In genomic region chr22:33332538-33332937, GRCh38 we compare ENCODE assay signal across 23 cellular contexts.
DNase-seq lines count a peak whose midpoint lies in the region; ATAC-seq and TF ChIP-seq lines count a peak whose summit lies in the region.
"Had no signal": no experiment of that assay in that cellular context is flagged by ENCODE, and none has a peak within 500 bp of the region (broad histone marks: within the 10 kb centered on the region; RNA-seq: fewer than 3 reads in every experiment).

No MANE protein-coding gene starts in this region.

- CTCF ChIA-PET in Calu3 (lab: Charles Lee), result no interaction called here
- CTCF ChIA-PET in HEK293 (lab: Yijun Ruan, JAX), result interaction anchor here (0.6 kb wide), 2 partner anchors 10 to 13 kb away, joined by 4 read pairs; no protein-coding TSS in a partner anchor

- no peak overlapping the region for H3K4me2 ChIP-seq in MM.1S (ENCODE audit: low read depth, low read length)
- H3K4me2 ChIP-seq: KMS-11 had no signal

- peak; percentile 69 for ATAC-seq in left colon
- ATAC-seq in stimulated activated memory B cell treated with anti-CD40 and anti-IgM and Interleukin-4, amounts not matched to agents 10 μg/mL and 1 μg/mL and 100 μg/mL, for 72 hours, result no peak
- ATAC-seq: GM12878, T-helper 17 cell had no signal

- H3K27me3 Mint-ChIP-seq in Calu3 (ENCODE audit: unreplicated experiment), result no peaks in the 10 kb centered on the region
- no peaks in the 10 kb centered on the region for H3K27me3 Mint-ChIP-seq in stimulated activated memory B cell treated with anti-CD40 and anti-IgM and Interleukin-4, amounts not matched to agents 10 μg/mL and 1 μg/mL and 100 μg/mL, for 72 hours
- H3K27me3 Mint-ChIP-seq: activated naive CD4-positive, alpha-beta T cell treated with anti-CD3 and anti-CD28 coated beads, Interleukin-2, amount 10 ng/mL, durations not matched to agents 7 days and 5 days; T-helper 17 cell had no signal

- H3K36me3 ChIP-seq in HEK293 (ENCODE audit: control insufficient read depth in 2 of 2, insufficient read depth in 1 of 2, low read length in 2 of 2) (peaks cover 0 to 10% of the 10 kb centered on the region in 2 experiments; a peak in 2 of 3 replicates), MM.1S (replicated peaks; ENCODE audit: insufficient read depth, low read length) (no peaks in the 10 kb centered on the region)

- 0 out of 2 replicates have a peak, but pooled peaks cover 2% of the 10 kb centered on the region for H3K4me1 ChIP-seq in HEK293 (ENCODE audit: control insufficient read depth, insufficient read depth, low read length)
- H3K4me1 ChIP-seq in MM.1S (ENCODE audit: low read length), result no peaks in the 10 kb centered on the region

- H3K9me3 ChIP-seq in HEK293 (ENCODE audit: control insufficient read depth, insufficient read depth, low read depth, low read length) (no peaks in the 10 kb centered on the region), MM.1S (replicated peaks; ENCODE audit: insufficient read depth, low read length) (no peaks in the 10 kb centered on the region)
- H3K9me3 ChIP-seq: thoracic aorta had no signal

- POLR2A ChIA-PET in HEK293 (lab: Yijun Ruan, JAX), result no interaction called here

- H3K4me3 ChIP-seq in HEK293 (ENCODE audit: low read depth, low read length) (no peak overlapping the region), MM.1S (ENCODE audit: low read length) (no peak overlapping the region)
- H3K4me3 ChIP-seq: GM12878, SK-N-MC, thoracic aorta had no signal

- no peak overlapping the region for H3K9ac ChIP-seq in MM.1S (ENCODE audit: low read length)
- H3K9ac ChIP-seq: KMS-11 had no signal

- H2AFZ ChIP-seq in MM.1S (ENCODE audit: low read length), result no peak overlapping the region

- H3K79me2 ChIP-seq in MM.1S (ENCODE audit: low read length), result no peaks in the 10 kb centered on the region

- no peaks in the 10 kb centered on the region for H4K20me1 ChIP-seq in MM.1S (ENCODE audit: insufficient read depth, low read length)

- no peaks in the 10 kb centered on the region for H3F3A ChIP-seq in MM.1S (ENCODE audit: insufficient read depth, low read length)

- intact Hi-C loops in Calu3 (cut with micrococcal nuclease; ENCODE audit: unreplicated experiment), result no loop called here
- intact Hi-C loops in left colon (cut with DNase I, micrococcal nuclease), result no loop called here

- peaks cover 4% of the 10 kb centered on the region for H3K9me3 Mint-ChIP-seq in Calu3 (ENCODE audit: low read depth, unreplicated experiment)
- H3K9me3 Mint-ChIP-seq in stimulated activated memory B cell treated with anti-CD40 and anti-IgM and Interleukin-4, amounts not matched to agents 10 μg/mL and 1 μg/mL and 100 μg/mL, for 72 hours, result peaks cover 12% of the 10 kb centered on the region
- H3K9me3 Mint-ChIP-seq: neural crest cell had no signal

- peak overlapping the region; percentile 89 for H3K27ac Mint-ChIP-seq in Calu3 (ENCODE audit: unreplicated experiment)
- H3K27ac Mint-ChIP-seq in stimulated activated memory B cell treated with anti-CD40 and anti-IgM and Interleukin-4, amounts not matched to agents 10 μg/mL and 1 μg/mL and 100 μg/mL, for 72 hours, result no peak overlapping the region
- H3K27ac Mint-ChIP-seq: activated naive CD4-positive, alpha-beta T cell treated with anti-CD3 and anti-CD28 coated beads, Interleukin-2, amount 10 ng/mL, durations not matched to agents 7 days and 5 days; CD14-positive monocyte; T-helper 17 cell had no signal

- TF ChIP-seq CTCF in Calu3 (IDR thresholded peaks at IDR 0.05; ENCODE audit: unreplicated experiment), result no peak
- no peak for TF ChIP-seq CTCF in HEK293 (tag by site-specific recombination; IDR thresholded peaks at IDR 0.05)
- TF ChIP-seq CTCF in MM.1S (IDR thresholded peaks at IDR 0.05; ENCODE audit: low read length), result no peak

- peaks cover 26% of the 10 kb centered on the region for H3K36me3 Mint-ChIP-seq in Calu3 (ENCODE audit: insufficient read depth, unreplicated experiment)
- H3K36me3 Mint-ChIP-seq in stimulated activated memory B cell treated with anti-CD40 and anti-IgM and Interleukin-4, amounts not matched to agents 10 μg/mL and 1 μg/mL and 100 μg/mL, for 72 hours, result peaks cover 44% of the 10 kb centered on the region
- H3K36me3 Mint-ChIP-seq: activated naive CD4-positive, alpha-beta T cell treated with anti-CD3 and anti-CD28 coated beads, Interleukin-2, amount 10 ng/mL, durations not matched to agents 7 days and 5 days; CD14-positive monocyte had no signal

- no TSS peak for BruUV-seq in Calu3 (replicated peaks; lab: Mats Ljungman, UMichigan)

- H3K4me1 Mint-ChIP-seq in Calu3 (ENCODE audit: low read depth, unreplicated experiment), result peaks cover 99% of the 10 kb centered on the region
- peaks cover 16% of the 10 kb centered on the region for H3K4me1 Mint-ChIP-seq in stimulated activated memory B cell treated with anti-CD40 and anti-IgM and Interleukin-4, amounts not matched to agents 10 μg/mL and 1 μg/mL and 100 μg/mL, for 72 hours
- H3K4me1 Mint-ChIP-seq: activated naive CD4-positive, alpha-beta T cell treated with anti-CD3 and anti-CD28 coated beads, Interleukin-2, amount 10 ng/mL, durations not matched to agents 7 days and 5 days; CD14-positive monocyte; T-helper 17 cell had no signal

- no peak overlapping the region for H3K4me3 Mint-ChIP-seq in Calu3 (ENCODE audit: low read depth, unreplicated experiment)
- no peak overlapping the region for H3K4me3 Mint-ChIP-seq in stimulated activated memory B cell treated with anti-CD40 and anti-IgM and Interleukin-4, amounts not matched to agents 10 μg/mL and 1 μg/mL and 100 μg/mL, for 72 hours
- H3K4me3 Mint-ChIP-seq: activated naive CD4-positive, alpha-beta T cell treated with anti-CD3 and anti-CD28 coated beads, Interleukin-2, amount 10 ng/mL, durations not matched to agents 7 days and 5 days; CD14-positive monocyte; neural crest cell; T-helper 17 cell had no signal

- H3K9me2 ChIP-seq in MM.1S (replicated peaks; ENCODE audit: insufficient read depth, low read length), result no peaks in the 10 kb centered on the region

- no peaks in the 10 kb centered on the region for H3K27me3 ChIP-seq in MM.1S (replicated peaks; ENCODE audit: insufficient read depth, low read length)

- H3K27ac ChIP-seq in HEK293 (ENCODE audit: extremely low read depth, low read depth, low read length) (no peak overlapping the region), MM.1S (ENCODE audit: low read length) (no peak overlapping the region)
- H3K27ac ChIP-seq: KMS-11, SK-N-MC, thoracic aorta had no signal

- DNase-seq in Calu3 (no peak), NCI-H510A (lab: John Stamatoyannopoulos, UW) (peak; percentile 36), left colon (peak; percentile 50 to 60), activated gamma-delta T cell treated with Interleukin-2 at 50 U/mL for 16 hours (no peak), foreskin melanocyte (no peak), MM.1S (no peak)
- DNase-seq: activated CD4-positive, alpha-beta T cell treated with anti-CD3 and anti-CD28 coated beads for 4 hours; activated naive CD4-positive, alpha-beta T cell treated with anti-CD3 and anti-CD28 coated beads, Interleukin-2, amount 10 ng/mL, durations not matched to agents 7 days and 5 days; activated T-cell treated with anti-CD3 and anti-CD28 coated beads, Interleukin-2, amount 50 U/mL, for 48 hours; anterior cingulate cortex; caudate nucleus; dermis blood vessel endothelial cell; DND-41; NCI-H446; T-helper 17 cell had no signal

TF ChIP-seq in HEK293, 187 proteins besides CTCF, POLR2A, EP300 and RAD21:
- TF ChIP-seq, protein P1, sequence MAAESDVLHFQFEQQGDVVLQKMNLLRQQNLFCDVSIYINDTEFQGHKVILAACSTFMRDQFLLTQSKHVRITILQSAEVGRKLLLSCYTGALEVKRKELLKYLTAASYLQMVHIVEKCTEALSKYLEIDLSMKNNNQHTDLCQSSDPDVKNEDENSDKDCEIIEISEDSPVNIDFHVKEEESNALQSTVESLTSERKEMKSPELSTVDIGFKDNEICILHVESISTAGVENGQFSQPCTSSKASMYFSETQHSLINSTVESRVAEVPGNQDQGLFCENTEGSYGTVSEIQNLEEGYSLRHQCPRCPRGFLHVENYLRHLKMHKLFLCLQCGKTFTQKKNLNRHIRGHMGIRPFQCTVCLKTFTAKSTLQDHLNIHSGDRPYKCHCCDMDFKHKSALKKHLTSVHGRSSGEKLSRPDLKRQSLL (tag by site-specific recombination; IDR thresholded peaks at IDR 0.05), result no peak
- TF ChIP-seq ZFP41 (tag by site-specific recombination; IDR thresholded peaks at IDR 0.05; ENCODE audit: borderline replicate concordance) (no peak), ZIC2 (tag by site-specific recombination; IDR thresholded peaks at IDR 0.05) (peak; percentile 7; the same call in 1 of the 2 replicates)

Comparison
In these comparisons a context has a peak if more than half of its experiments do, and no peak if none do; other contexts are left out.
1. DNase-seq: peak in NCI-H510A (single experiment) and left colon (2 of 2); none in Calu3 (single experiment), activated gamma-delta T cell treated with Interleukin-2 at 50 U/mL for 16 hours (single experiment), foreskin melanocyte (single experiment) and MM.1S (single experiment).